1 cellular context compared by ENCODE assay signal in the genomic region with DNA sequence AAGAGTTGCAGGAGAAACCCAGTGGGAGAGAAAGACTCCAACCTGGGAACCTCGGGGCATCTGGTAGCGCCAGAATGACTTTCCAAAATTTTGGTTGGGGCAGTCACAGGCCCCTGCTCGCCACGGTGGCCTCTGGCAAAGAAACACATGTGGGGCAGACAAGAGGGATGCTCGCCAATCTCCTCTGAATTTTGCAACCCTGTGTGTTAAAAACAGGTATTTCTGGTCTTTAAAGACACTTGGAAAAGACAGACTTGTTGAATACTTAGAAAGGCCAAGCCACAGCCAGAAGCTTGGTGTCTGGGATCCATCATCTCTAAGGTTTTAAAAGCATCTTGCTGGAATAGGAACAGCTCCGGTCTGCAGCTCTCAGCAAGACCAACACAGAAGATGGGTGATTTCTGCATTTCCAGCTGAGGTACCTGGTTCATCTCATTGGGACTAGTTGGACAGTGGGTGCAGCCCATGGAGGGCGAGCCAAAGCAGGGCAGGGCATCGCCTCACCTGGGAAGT.
TF ChIP-seq lines count a peak whose summit lies in the region.

No MANE protein-coding gene starts in this region.

TF ChIP-seq in HepG2, 621 proteins besides CTCF, POLR2A, EP300 and RAD21:
- TF ChIP-seq ZNF75D (CRISPR knock-in tag; IDR thresholded peaks at IDR 0.05; ENCODE audit: borderline replicate concordance) (0 out of 2 replicates have a peak, but pooled peaks have one; percentile 65), ZNF619 (CRISPR knock-in tag; IDR thresholded peaks at IDR 0.05) (no peak), KDM5A (IDR thresholded peaks at IDR 0.05; ENCODE audit: borderline replicate concordance, low read length) (no peak), KMT2A (CRISPR knock-in tag; IDR thresholded peaks at IDR 0.05) (no peak), PHF21A (CRISPR knock-in tag; IDR thresholded peaks at IDR 0.05) (0 out of 2 replicates have a peak, but pooled peaks have one; percentile 35), ZNF709 (CRISPR knock-in tag; IDR thresholded peaks at IDR 0.05) (no peak), SKI (IDR thresholded peaks at IDR 0.05; ENCODE audit: partially characterized antibody) (no peak), HDAC6 (IDR thresholded peaks at IDR 0.05; ENCODE audit: low read depth, low read length) (no peak), ZFP62 (CRISPR knock-in tag; IDR thresholded peaks at IDR 0.05) (no peak)
- TF ChIP-seq, protein P1, sequence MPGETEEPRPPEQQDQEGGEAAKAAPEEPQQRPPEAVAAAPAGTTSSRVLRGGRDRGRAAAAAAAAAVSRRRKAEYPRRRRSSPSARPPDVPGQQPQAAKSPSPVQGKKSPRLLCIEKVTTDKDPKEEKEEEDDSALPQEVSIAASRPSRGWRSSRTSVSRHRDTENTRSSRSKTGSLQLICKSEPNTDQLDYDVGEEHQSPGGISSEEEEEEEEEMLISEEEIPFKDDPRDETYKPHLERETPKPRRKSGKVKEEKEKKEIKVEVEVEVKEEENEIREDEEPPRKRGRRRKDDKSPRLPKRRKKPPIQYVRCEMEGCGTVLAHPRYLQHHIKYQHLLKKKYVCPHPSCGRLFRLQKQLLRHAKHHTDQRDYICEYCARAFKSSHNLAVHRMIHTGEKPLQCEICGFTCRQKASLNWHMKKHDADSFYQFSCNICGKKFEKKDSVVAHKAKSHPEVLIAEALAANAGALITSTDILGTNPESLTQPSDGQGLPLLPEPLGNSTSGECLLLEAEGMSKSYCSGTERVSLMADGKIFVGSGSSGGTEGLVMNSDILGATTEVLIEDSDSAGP (CRISPR knock-in tag; IDR thresholded peaks at IDR 0.05; ENCODE audit: borderline replicate concordance) = peak; percentile 31; the same call in 1 of the 2 replicates
- TF ChIP-seq, protein P2, sequence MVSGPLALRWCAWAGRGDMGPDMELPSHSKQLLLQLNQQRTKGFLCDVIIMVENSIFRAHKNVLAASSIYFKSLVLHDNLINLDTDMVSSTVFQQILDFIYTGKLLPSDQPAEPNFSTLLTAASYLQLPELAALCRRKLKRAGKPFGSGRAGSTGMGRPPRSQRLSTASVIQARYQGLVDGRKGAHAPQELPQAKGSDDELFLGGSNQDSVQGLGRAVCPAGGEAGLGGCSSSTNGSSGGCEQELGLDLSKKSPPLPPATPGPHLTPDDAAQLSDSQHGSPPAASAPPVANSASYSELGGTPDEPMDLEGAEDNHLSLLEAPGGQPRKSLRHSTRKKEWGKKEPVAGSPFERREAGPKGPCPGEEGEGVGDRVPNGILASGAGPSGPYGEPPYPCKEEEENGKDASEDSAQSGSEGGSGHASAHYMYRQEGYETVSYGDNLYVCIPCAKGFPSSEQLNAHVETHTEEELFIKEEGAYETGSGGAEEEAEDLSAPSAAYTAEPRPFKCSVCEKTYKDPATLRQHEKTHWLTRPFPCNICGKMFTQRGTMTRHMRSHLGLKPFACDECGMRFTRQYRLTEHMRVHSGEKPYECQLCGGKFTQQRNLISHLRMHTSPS (CRISPR knock-in tag; IDR thresholded peaks at IDR 0.05; ENCODE audit: low read depth) = 0 out of 2 replicates have a peak, but pooled peaks have one; percentile 15
- TF ChIP-seq, protein P3, sequence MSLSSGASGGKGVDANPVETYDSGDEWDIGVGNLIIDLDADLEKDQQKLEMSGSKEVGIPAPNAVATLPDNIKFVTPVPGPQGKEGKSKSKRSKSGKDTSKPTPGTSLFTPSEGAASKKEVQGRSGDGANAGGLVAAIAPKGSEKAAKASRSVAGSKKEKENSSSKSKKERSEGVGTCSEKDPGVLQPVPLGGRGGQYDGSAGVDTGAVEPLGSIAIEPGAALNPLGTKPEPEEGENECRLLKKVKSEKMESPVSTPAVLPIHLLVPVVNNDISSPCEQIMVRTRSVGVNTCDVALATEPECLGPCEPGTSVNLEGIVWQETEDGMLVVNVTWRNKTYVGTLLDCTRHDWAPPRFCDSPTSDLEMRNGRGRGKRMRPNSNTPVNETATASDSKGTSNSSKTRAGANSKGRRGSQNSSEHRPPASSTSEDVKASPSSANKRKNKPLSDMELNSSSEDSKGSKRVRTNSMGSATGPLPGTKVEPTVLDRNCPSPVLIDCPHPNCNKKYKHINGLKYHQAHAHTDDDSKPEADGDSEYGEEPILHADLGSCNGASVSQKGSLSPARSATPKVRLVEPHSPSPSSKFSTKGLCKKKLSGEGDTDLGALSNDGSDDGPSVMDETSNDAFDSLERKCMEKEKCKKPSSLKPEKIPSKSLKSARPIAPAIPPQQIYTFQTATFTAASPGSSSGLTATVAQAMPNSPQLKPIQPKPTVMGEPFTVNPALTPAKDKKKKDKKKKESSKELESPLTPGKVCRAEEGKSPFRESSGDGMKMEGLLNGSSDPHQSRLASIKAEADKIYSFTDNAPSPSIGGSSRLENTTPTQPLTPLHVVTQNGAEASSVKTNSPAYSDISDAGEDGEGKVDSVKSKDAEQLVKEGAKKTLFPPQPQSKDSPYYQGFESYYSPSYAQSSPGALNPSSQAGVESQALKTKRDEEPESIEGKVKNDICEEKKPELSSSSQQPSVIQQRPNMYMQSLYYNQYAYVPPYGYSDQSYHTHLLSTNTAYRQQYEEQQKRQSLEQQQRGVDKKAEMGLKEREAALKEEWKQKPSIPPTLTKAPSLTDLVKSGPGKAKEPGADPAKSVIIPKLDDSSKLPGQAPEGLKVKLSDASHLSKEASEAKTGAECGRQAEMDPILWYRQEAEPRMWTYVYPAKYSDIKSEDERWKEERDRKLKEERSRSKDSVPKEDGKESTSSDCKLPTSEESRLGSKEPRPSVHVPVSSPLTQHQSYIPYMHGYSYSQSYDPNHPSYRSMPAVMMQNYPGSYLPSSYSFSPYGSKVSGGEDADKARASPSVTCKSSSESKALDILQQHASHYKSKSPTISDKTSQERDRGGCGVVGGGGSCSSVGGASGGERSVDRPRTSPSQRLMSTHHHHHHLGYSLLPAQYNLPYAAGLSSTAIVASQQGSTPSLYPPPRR (CRISPR knock-in tag; IDR thresholded peaks at IDR 0.05; ENCODE audit: borderline replicate concordance) = no peak
- TF ChIP-seq, protein P4, sequence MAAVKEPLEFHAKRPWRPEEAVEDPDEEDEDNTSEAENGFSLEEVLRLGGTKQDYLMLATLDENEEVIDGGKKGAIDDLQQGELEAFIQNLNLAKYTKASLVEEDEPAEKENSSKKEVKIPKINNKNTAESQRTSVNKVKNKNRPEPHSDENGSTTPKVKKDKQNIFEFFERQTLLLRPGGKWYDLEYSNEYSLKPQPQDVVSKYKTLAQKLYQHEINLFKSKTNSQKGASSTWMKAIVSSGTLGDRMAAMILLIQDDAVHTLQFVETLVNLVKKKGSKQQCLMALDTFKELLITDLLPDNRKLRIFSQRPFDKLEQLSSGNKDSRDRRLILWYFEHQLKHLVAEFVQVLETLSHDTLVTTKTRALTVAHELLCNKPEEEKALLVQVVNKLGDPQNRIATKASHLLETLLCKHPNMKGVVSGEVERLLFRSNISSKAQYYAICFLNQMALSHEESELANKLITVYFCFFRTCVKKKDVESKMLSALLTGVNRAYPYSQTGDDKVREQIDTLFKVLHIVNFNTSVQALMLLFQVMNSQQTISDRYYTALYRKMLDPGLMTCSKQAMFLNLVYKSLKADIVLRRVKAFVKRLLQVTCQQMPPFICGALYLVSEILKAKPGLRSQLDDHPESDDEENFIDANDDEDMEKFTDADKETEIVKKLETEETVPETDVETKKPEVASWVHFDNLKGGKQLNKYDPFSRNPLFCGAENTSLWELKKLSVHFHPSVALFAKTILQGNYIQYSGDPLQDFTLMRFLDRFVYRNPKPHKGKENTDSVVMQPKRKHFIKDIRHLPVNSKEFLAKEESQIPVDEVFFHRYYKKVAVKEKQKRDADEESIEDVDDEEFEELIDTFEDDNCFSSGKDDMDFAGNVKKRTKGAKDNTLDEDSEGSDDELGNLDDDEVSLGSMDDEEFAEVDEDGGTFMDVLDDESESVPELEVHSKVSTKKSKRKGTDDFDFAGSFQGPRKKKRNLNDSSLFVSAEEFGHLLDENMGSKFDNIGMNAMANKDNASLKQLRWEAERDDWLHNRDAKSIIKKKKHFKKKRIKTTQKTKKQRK (IDR thresholded peaks at IDR 0.05; ENCODE audit: low read length) = no peak
- TF ChIP-seq, protein P5, sequence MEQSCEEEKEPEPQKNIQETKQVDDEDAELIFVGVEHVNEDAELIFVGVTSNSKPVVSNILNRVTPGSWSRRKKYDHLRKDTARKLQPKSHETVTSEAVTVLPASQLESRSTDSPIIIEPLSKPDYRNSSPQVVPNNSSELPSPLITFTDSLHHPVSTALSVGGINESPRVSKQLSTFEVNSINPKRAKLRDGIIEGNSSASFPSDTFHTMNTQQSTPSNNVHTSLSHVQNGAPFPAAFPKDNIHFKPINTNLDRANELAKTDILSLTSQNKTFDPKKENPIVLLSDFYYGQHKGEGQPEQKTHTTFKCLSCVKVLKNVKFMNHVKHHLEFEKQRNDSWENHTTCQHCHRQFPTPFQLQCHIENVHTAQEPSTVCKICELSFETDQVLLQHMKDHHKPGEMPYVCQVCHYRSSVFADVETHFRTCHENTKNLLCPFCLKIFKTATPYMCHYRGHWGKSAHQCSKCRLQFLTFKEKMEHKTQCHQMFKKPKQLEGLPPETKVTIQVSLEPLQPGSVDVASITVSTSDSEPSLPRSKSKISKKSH (CRISPR knock-in tag; IDR thresholded peaks at IDR 0.05; ENCODE audit: borderline replicate concordance) = no peak
- TF ChIP-seq, protein P6, sequence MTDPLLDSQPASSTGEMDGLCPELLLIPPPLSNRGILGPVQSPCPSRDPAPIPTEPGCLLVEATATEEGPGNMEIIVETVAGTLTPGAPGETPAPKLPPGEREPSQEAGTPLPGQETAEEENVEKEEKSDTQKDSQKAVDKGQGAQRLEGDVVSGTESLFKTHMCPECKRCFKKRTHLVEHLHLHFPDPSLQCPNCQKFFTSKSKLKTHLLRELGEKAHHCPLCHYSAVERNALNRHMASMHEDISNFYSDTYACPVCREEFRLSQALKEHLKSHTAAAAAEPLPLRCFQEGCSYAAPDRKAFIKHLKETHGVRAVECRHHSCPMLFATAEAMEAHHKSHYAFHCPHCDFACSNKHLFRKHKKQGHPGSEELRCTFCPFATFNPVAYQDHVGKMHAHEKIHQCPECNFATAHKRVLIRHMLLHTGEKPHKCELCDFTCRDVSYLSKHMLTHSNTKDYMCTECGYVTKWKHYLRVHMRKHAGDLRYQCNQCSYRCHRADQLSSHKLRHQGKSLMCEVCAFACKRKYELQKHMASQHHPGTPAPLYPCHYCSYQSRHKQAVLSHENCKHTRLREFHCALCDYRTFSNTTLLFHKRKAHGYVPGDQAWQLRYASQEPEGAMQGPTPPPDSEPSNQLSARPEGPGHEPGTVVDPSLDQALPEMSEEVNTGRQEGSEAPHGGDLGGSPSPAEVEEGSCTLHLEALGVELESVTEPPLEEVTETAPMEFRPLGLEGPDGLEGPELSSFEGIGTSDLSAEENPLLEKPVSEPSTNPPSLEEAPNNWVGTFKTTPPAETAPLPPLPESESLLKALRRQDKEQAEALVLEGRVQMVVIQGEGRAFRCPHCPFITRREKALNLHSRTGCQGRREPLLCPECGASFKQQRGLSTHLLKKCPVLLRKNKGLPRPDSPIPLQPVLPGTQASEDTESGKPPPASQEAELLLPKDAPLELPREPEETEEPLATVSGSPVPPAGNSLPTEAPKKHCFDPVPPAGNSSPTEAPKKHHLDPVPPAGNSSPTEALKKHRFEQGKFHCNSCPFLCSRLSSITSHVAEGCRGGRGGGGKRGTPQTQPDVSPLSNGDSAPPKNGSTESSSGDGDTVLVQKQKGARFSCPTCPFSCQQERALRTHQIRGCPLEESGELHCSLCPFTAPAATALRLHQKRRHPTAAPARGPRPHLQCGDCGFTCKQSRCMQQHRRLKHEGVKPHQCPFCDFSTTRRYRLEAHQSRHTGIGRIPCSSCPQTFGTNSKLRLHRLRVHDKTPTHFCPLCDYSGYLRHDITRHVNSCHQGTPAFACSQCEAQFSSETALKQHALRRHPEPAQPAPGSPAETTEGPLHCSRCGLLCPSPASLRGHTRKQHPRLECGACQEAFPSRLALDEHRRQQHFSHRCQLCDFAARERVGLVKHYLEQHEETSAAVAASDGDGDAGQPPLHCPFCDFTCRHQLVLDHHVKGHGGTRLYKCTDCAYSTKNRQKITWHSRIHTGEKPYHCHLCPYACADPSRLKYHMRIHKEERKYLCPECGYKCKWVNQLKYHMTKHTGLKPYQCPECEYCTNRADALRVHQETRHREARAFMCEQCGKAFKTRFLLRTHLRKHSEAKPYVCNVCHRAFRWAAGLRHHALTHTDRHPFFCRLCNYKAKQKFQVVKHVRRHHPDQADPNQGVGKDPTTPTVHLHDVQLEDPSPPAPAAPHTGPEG (CRISPR knock-in tag; IDR thresholded peaks at IDR 0.05) = no peak
